In genomic region chr4:124123181-124123580, GRCh38 we compare ENCODE assay signal across 13 cellular contexts.
A peak's percentile ranks its signal among the peaks of the same experiment; 100 is the strongest.
DNase-seq lines count a peak whose midpoint lies in the region; ATAC-seq and TF ChIP-seq lines count a peak whose summit lies in the region.
"Had no signal": no experiment of that assay in that cellular context is flagged by ENCODE, and none has a peak within 500 bp of the region (broad histone marks: within the 10 kb centered on the region; RNA-seq: fewer than 3 reads in every experiment).

No MANE protein-coding gene starts in this region.

- H3K9me3 ChIP-seq in mammary epithelial cell (replicated peaks; ENCODE audit: insufficient read depth, low read length) (no peaks in the 10 kb centered on the region), ovary (no peaks in the 10 kb centered on the region)
- H3K9me3 ChIP-seq: Caco-2, HAP-1 had no signal

- TF ChIP-seq POLR2A in ovary (IDR thresholded peaks at IDR 0.05) = no peak

- no peak for TF ChIP-seq CTCF in mammary epithelial cell (conservative IDR thresholded peaks at IDR 0.05 in 1 of 2, IDR thresholded peaks at IDR 0.05 in 1 of 2; ENCODE audit: extremely low read depth in 1 of 2, insufficient read depth in 1 of 2, low read depth in 1 of 2, low read length in 2 of 2)
- no peak for TF ChIP-seq CTCF in ovary (IDR thresholded peaks at IDR 0.05)

- TF ChIP-seq EP300 in ovary (IDR thresholded peaks at IDR 0.05) = no peak

- no peak overlapping the region for H3K4me3 Mint-ChIP-seq in activated naive CD8-positive, alpha-beta T cell treated with anti-CD3 and anti-CD28 coated beads for 36 hours
- H3K4me3 Mint-ChIP-seq: CD4-positive, alpha-beta T cell had no signal

- CTCF ChIA-PET in mammary epithelial cell (lab: Charles Lee; ENCODE audit: low non-redundant PET) = no interaction called here

- no peaks in the 10 kb centered on the region for H3K4me1 ChIP-seq in mammary epithelial cell (ENCODE audit: insufficient read depth, low read length)
- no peaks in the 10 kb centered on the region for H3K4me1 ChIP-seq in ovary (ENCODE audit: insufficient read depth)
- H3K4me1 ChIP-seq: Caco-2 had no signal

- H3K4me2 ChIP-seq in mammary epithelial cell (ENCODE audit: insufficient read depth, low read depth, low read length) = peak overlapping the region; percentile 14

- no peaks in the 10 kb centered on the region for H3K36me3 Mint-ChIP-seq in activated naive CD8-positive, alpha-beta T cell treated with anti-CD3 and anti-CD28 coated beads for 36 hours

- 67% methylated on average over 4 of the region's 4 CpGs for WGBS in mammary epithelial cell (ENCODE audit: low coverage, missing lambda C conversion rate)
- 95 to 96% (median 96%) methylated on average over 4 of the region's 4 CpGs for WGBS in ovary, 3 donors

- H3K27me3 Mint-ChIP-seq in activated naive CD8-positive, alpha-beta T cell treated with anti-CD3 and anti-CD28 coated beads for 36 hours = no peaks in the 10 kb centered on the region
- H3K27me3 Mint-ChIP-seq: CD4-positive, alpha-beta T cell had no signal

- H3K9ac ChIP-seq in mammary epithelial cell (ENCODE audit: insufficient read depth, low read length) = peak overlapping the region; percentile 0

- dilution Hi-C loops in mammary epithelial cell (cut with HindIII; ENCODE audit: low sequenced_read_pairs) = no loop called here

- H3K9me3 Mint-ChIP-seq in activated naive CD8-positive, alpha-beta T cell treated with anti-CD3 and anti-CD28 coated beads for 36 hours = no peaks in the 10 kb centered on the region

- no peaks in the 10 kb centered on the region for H3K4me1 Mint-ChIP-seq in activated naive CD8-positive, alpha-beta T cell treated with anti-CD3 and anti-CD28 coated beads for 36 hours

- DNase-seq in amniotic epithelial cell (ENCODE audit: low read depth) (peak; percentile 33), mammary epithelial cell (peak; percentile 63), iris pigment epithelial cell (ENCODE audit: low read depth) (peak; percentile 82), ovary (no peak), Ammon's horn (ENCODE audit: low spot score) (no peak), sciatic nerve (ENCODE audit: low spot score) (no peak)
- no peak for DNase-seq in activated naive CD8-positive, alpha-beta T cell treated with anti-CD3 and anti-CD28 coated beads for 36 hours
- DNase-seq: ACHN; Caco-2; CD4-positive, alpha-beta T cell had no signal

- H3K36me3 ChIP-seq in mammary epithelial cell (ENCODE audit: insufficient read depth, low read length) (no peaks in the 10 kb centered on the region), ovary (no peaks in the 10 kb centered on the region)
- H3K36me3 ChIP-seq: HAP-1 had no signal

- H3K4me3 ChIP-seq in mammary epithelial cell (replicated peaks in 1 of 3; ENCODE audit: insufficient read depth in 1 of 3, low read depth in 2 of 3, low read length in 3 of 3) (no peak overlapping the region), ovary (no peak overlapping the region)
- H3K4me3 ChIP-seq: HAP-1 had no signal

- ATAC-seq in sciatic nerve = no peak
- ATAC-seq: HepG2 had no signal

- intact Hi-C loops in mammary epithelial cell (cut with micrococcal nuclease) (no loop called here), ovary (cut with DNase I) (no loop called here), sciatic nerve (cut with DNase I) (no loop called here)

- H3K27ac Mint-ChIP-seq in activated naive CD8-positive, alpha-beta T cell treated with anti-CD3 and anti-CD28 coated beads for 36 hours = no peak overlapping the region
- H3K27ac Mint-ChIP-seq: CD4-positive, alpha-beta T cell had no signal

- no peak overlapping the region for H2AFZ ChIP-seq in mammary epithelial cell (ENCODE audit: low read depth, low read length)

- in situ Hi-C loops in mammary epithelial cell (cut with MboI; ENCODE audit: low sequenced_read_pairs in 2 of 2) = loop anchor here (25.0 kb wide), 5 partner anchors 361 to 1011 kb away; partner anchors contain the start of gene SPRY1 (in 1 of the 2)

- H3K27me3 ChIP-seq in mammary epithelial cell (ENCODE audit: insufficient read depth, low read length) (no peaks in the 10 kb centered on the region), ovary (no peaks in the 10 kb centered on the region)

- no peaks in the 10 kb centered on the region for H4K20me1 ChIP-seq in mammary epithelial cell (ENCODE audit: insufficient read depth, low read length)

- H3K79me2 ChIP-seq in mammary epithelial cell (ENCODE audit: insufficient read depth, low read length) = no peaks in the 10 kb centered on the region

- no peak overlapping the region for H3K27ac ChIP-seq in mammary epithelial cell (ENCODE audit: insufficient read depth, low read depth, low read length)
- H3K27ac ChIP-seq in ovary = no peak overlapping the region
- H3K27ac ChIP-seq: C4-2B had no signal

- no TSS peak for BruUV-seq in mammary epithelial cell (replicated peaks; lab: Mats Ljungman, UMichigan)

Comparison
In these comparisons a context has a peak if more than half of its experiments do, and no peak if none do; other contexts are left out.
1. DNase-seq: peak in amniotic epithelial cell (single experiment), mammary epithelial cell (single experiment) and iris pigment epithelial cell (single experiment); none in activated naive CD8-positive, alpha-beta T cell treated with anti-CD3 and anti-CD28 coated beads for 36 hours (single experiment), ovary (0 of 5), Ammon's horn (single experiment) and sciatic nerve (single experiment).